In the genomic region with DNA sequence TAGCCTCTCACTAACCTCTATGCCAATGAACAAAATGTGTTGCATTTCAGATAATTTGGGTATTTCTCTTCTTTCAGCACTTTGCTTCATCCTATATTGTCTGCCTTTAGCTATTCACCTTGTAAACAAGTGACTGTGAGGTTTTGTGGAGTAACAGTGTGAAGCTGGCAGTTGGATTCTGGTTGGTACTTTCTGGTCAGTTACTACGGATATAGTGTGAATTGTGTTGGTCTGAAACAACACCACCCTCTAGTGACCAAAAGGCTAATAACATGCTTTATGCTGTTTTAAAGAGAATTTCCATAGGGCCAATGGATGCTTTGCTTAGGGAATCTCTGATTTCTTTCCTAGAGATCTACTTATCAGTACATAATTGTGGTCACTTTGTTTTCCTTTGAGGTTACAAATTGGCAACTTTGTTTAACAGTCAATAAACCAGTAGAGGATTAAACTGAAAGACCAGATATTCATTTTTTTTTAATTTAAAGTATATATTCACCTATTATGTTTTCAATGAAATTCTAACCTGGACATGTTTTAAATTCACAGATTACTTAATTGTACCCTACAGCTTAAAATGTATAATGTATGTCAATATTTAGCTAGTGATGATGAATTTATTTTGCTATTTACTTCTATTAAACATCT, we compare ENCODE assay signal across 8 cellular contexts. TPM values are rescaled to one million over a fixed set of nuclear protein-coding genes. Genes with fewer than 3 reads are reported as not detected.
DNase-seq lines count a peak whose midpoint lies in the region; ATAC-seq and TF ChIP-seq lines count a peak whose summit lies in the region.

No MANE protein-coding gene starts in this region.

- no peak overlapping the region for H3K27ac ChIP-seq in PC-9
- H3K27ac ChIP-seq in aorta (ENCODE audit: low read depth in 1 of 2, low read length in 2 of 2): no peak overlapping the region

- H3K9me3 ChIP-seq in Loucy (ENCODE audit: insufficient read depth, low read depth, low read length) (no peaks in the 10 kb centered on the region), PC-9 (ENCODE audit: insufficient read depth, low read depth) (no peaks in the 10 kb centered on the region), aorta (ENCODE audit: control insufficient read depth, low read length) (no peaks in the 10 kb centered on the region)

- H3K27me3 ChIP-seq in Loucy (ENCODE audit: insufficient read depth, low read length, poor library complexity, severe bottlenecking) (no peaks in the 10 kb centered on the region), PC-9 (ENCODE audit: insufficient read depth, low read depth) (no peaks in the 10 kb centered on the region), aorta (ENCODE audit: control insufficient read depth in 1 of 2, insufficient read depth in 2 of 2, low read length in 1 of 2) (no peaks in the 10 kb centered on the region)

- peaks cover 18% of the 10 kb centered on the region for H3K4me1 ChIP-seq in Loucy (ENCODE audit: insufficient read depth, low read length, poor library complexity, severe bottlenecking)
- H3K4me1 ChIP-seq in PC-9 (replicated peaks; ENCODE audit: insufficient read depth): no peaks in the 10 kb centered on the region
- H3K4me1 ChIP-seq in aorta (ENCODE audit: control insufficient read depth in 1 of 2, insufficient read depth in 2 of 2, low read length in 2 of 2): no peaks in the 10 kb centered on the region

- ATAC-seq in Right ventricle myocardium inferior (peak; percentile 49), aorta (ENCODE audit: low FRiP score) (peak; percentile 42)

- H3K79me2 ChIP-seq in Loucy (ENCODE audit: insufficient read depth, low read length) (peaks cover 20% of the 10 kb centered on the region), PC-9 (ENCODE audit: low read depth) (no peaks in the 10 kb centered on the region)

- intact Hi-C loops in Right ventricle myocardium inferior (cut with DNase I) (loop anchor here (2.0 kb wide), 2 partner anchors 365 to 521 kb away; no protein-coding TSS in a partner anchor), cardiac septum (cut with DNase I) (loop anchor here (2.0 kb wide), 1 partner anchor 521 kb away; no protein-coding TSS in a partner anchor), PC-9 (cut with micrococcal nuclease; ENCODE audit: unreplicated experiment) (loop anchor here (1.0 to 5.0 kb wide), 3 partner anchors 363 to 1153 kb away; no protein-coding TSS in a partner anchor), aorta (cut with DNase I) (loop anchor here (1.0 to 10.0 kb wide), 7 partner anchors 95 to 523 kb away; no protein-coding TSS in a partner anchor)

- WGBS in aorta, 2 donors: 0 to 1% methylated on average over 1 of the region's 1 CpG

- H3K9ac ChIP-seq in Loucy (ENCODE audit: low read depth, low read length, poor library complexity, severe bottlenecking): no peak overlapping the region

- H3K4me2 ChIP-seq in Loucy (ENCODE audit: low read depth, low read length, poor library complexity, severe bottlenecking): no peak overlapping the region
- H3K4me2 ChIP-seq in PC-9: no peak overlapping the region

- POLR2A ChIA-PET in HEK293T (lab: Yijun Ruan, JAX) (no interaction called here), PC-9 (lab: Charles Lee; ENCODE audit: unreplicated experiment) (no interaction called here)

- H2AFZ ChIP-seq in Loucy (ENCODE audit: low read length): no peak overlapping the region
- no peak overlapping the region for H2AFZ ChIP-seq in PC-9

- BruUV-seq in PC-9 (replicated peaks; lab: Mats Ljungman, UMichigan): no TSS peak

- H3K4me3 ChIP-seq in Loucy (ENCODE audit: low read length, poor library complexity, severe bottlenecking) (no peak overlapping the region), PC-9 (no peak overlapping the region), aorta (ENCODE audit: low read length in 2 of 2) (no peak overlapping the region)

- H3F3A ChIP-seq in Loucy (ENCODE audit: low read depth) (no peaks in the 10 kb centered on the region), PC-9 (ENCODE audit: insufficient read depth, low read depth) (peaks cover 4% of the 10 kb centered on the region; the same call in 1 of the 2 replicates)

- peaks cover 2% of the 10 kb centered on the region for H4K20me1 ChIP-seq in Loucy (ENCODE audit: insufficient read depth, low read length, poor library complexity, severe bottlenecking)
- no peaks in the 10 kb centered on the region for H4K20me1 ChIP-seq in PC-9 (ENCODE audit: insufficient read depth)

- H3K9me2 ChIP-seq in Loucy (replicated peaks; ENCODE audit: low read depth, low read length) (no peaks in the 10 kb centered on the region), PC-9 (ENCODE audit: insufficient read depth) (no peaks in the 10 kb centered on the region)

- TF ChIP-seq CTCF in Loucy (conservative IDR thresholded peaks at IDR 0.05; ENCODE audit: low read length) (peak; percentile 88), PC-9 (conservative IDR thresholded peaks at IDR 0.05) (peak; percentile 91)

- DNase-seq in Right ventricle myocardium inferior (ENCODE audit: missing footprints) (no peak), cardiac septum (ENCODE audit: low spot score) (no peak), HEK293T (ENCODE audit: extremely low spot score) (peak; percentile 74), PC-9 (peak; percentile 16 to 48), dermis microvascular lymphatic vessel endothelial cell (ENCODE audit: low read depth in 2 of 2) (peak; percentile 72 to 75), lung microvascular endothelial cell (ENCODE audit: low read depth in 2 of 2) (peak; percentile 75 to 82), aorta (no peak)

- CTCF ChIA-PET in HEK293T (lab: Yijun Ruan, JAX): interaction anchor here (0.9 to 1.9 kb wide), 3 partner anchors 14 to 521 kb away, joined by 3 to 4 read pairs (median 3); no protein-coding TSS in a partner anchor
- CTCF ChIA-PET in PC-9 (lab: Charles Lee): interaction anchor here (0.6 kb wide), 2 partner anchors 65 to 522 kb away, joined by 3 read pairs; no protein-coding TSS in a partner anchor

- H3K36me3 ChIP-seq in Loucy (ENCODE audit: insufficient read depth, low read length) (no peaks in the 10 kb centered on the region), PC-9 (ENCODE audit: low read depth) (no peaks in the 10 kb centered on the region), aorta (ENCODE audit: control insufficient read depth in 1 of 2, insufficient read depth in 2 of 2, low read length in 1 of 2) (no peaks in the 10 kb centered on the region)

TF ChIP-seq in HEK293T, 16 proteins besides CTCF, POLR2A, EP300 and RAD21:
- TF ChIP-seq, protein P1, sequence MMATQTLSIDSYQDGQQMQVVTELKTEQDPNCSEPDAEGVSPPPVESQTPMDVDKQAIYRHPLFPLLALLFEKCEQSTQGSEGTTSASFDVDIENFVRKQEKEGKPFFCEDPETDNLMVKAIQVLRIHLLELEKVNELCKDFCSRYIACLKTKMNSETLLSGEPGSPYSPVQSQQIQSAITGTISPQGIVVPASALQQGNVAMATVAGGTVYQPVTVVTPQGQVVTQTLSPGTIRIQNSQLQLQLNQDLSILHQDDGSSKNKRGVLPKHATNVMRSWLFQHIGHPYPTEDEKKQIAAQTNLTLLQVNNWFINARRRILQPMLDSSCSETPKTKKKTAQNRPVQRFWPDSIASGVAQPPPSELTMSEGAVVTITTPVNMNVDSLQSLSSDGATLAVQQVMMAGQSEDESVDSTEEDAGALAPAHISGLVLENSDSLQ (IDR thresholded peaks at IDR 0.05): no peak
- TF ChIP-seq NFRKB (IDR thresholded peaks at IDR 0.05): no peak
- no peak for TF ChIP-seq L3MBTL2 (conservative IDR thresholded peaks at IDR 0.05)
- no peak for TF ChIP-seq ELF4 (IDR thresholded peaks at IDR 0.05)
- no peak for TF ChIP-seq BHLHE40 (IDR thresholded peaks at IDR 0.05; ENCODE audit: borderline replicate concordance)
- TF ChIP-seq LEF1 (IDR thresholded peaks at IDR 0.05; ENCODE audit: borderline replicate concordance): no peak
- TF ChIP-seq TARDBP (IDR thresholded peaks at IDR 0.05): no peak
- no peak for TF ChIP-seq SP1 (IDR thresholded peaks at IDR 0.05)
- TF ChIP-seq SUZ12 (IDR thresholded peaks at IDR 0.05): no peak
- TF ChIP-seq FOXK2 (IDR thresholded peaks at IDR 0.05): no peak
- TF ChIP-seq HDGF (IDR thresholded peaks at IDR 0.05; ENCODE audit: borderline replicate concordance): no peak
- no peak for TF ChIP-seq CTBP1 (IDR thresholded peaks at IDR 0.05; ENCODE audit: borderline replicate concordance)
- no peak for TF ChIP-seq ZNF384 (IDR thresholded peaks at IDR 0.05)
- no peak for TF ChIP-seq ARNT (IDR thresholded peaks at IDR 0.05)
- no peak for TF ChIP-seq FOXM1 (IDR thresholded peaks at IDR 0.05; ENCODE audit: borderline replicate concordance)
- no peak for TF ChIP-seq FOXA1 (IDR thresholded peaks at IDR 0.05)

RNA-seq across cellular contexts. Expression of a gene that starts 2.5 kb away (rescaled TPM):
- total RNA-seq in Right ventricle myocardium inferior: 4.9 TPM
- 1.1 TPM for total RNA-seq in cardiac septum
- total RNA-seq in PC-9 (2021): 0.08 and 0.13 TPM in 2 replicates
- under 0.01 TPM in 1 of 2 replicates, not detected in the other for total RNA-seq in dermis microvascular lymphatic vessel endothelial cell
- under 0.01 TPM in 2 replicates for total RNA-seq in lung microvascular endothelial cell
- 10 to 100 TPM; 32.7 to 40.0 TPM for total RNA-seq in aorta
- polyA plus RNA-seq in aorta: 10 to 100 TPM; 14.9 to 15.2 TPM

RNA-seq across cellular contexts. Expression of a gene that starts 30.8 kb away (rescaled TPM):
- total RNA-seq in Right ventricle myocardium inferior: 46.5 TPM
- total RNA-seq in cardiac septum: 51.2 TPM
- total RNA-seq in PC-9 (2021): 75.8 and 79.6 TPM in 2 replicates
- 20.4 and 23.1 TPM in 2 replicates for total RNA-seq in dermis microvascular lymphatic vessel endothelial cell
- total RNA-seq in lung microvascular endothelial cell: 16.6 and 19.6 TPM in 2 replicates
- 100 to 1,000 TPM in 1 of 2 donors, 10 to 100 TPM in 1; 91.8 to 118 TPM for total RNA-seq in aorta
- 100 to 1,000 TPM in 1 of 2 donors, 10 to 100 TPM in 1; 26.3 to 109 TPM for polyA plus RNA-seq in aorta

Comparison
In these comparisons a context has a peak if more than half of its experiments do, and no peak if none do; other contexts are left out.
1. DNase-seq: peak in HEK293T (single experiment), PC-9 (2 of 2), dermis microvascular lymphatic vessel endothelial cell (2 of 2) and lung microvascular endothelial cell (2 of 2); none in Right ventricle myocardium inferior (single experiment), cardiac septum (single experiment) and aorta (0 of 2).